1 cellular context compared by ENCODE assay signal in genomic region chr3:46719044-46719565, GRCh38.
TF ChIP-seq lines count a peak whose summit lies in the region.

No MANE protein-coding gene starts in this region.

TF ChIP-seq in H1, 55 proteins besides CTCF, POLR2A, EP300 and RAD21:
- TF ChIP-seq BRCA1 (IDR thresholded peaks at IDR 0.05; ENCODE audit: low read depth, low read length): no peak
- no peak for TF ChIP-seq FOSL1 (IDR thresholded peaks at IDR 0.05; ENCODE audit: insufficient read depth, low read depth, low read length)
- no peak for TF ChIP-seq CTBP2 (IDR thresholded peaks at IDR 0.05; ENCODE audit: borderline replicate concordance, insufficient read depth, insufficient read length, low read length)
